8 cellular contexts compared by ENCODE assay signal in the genomic region with DNA sequence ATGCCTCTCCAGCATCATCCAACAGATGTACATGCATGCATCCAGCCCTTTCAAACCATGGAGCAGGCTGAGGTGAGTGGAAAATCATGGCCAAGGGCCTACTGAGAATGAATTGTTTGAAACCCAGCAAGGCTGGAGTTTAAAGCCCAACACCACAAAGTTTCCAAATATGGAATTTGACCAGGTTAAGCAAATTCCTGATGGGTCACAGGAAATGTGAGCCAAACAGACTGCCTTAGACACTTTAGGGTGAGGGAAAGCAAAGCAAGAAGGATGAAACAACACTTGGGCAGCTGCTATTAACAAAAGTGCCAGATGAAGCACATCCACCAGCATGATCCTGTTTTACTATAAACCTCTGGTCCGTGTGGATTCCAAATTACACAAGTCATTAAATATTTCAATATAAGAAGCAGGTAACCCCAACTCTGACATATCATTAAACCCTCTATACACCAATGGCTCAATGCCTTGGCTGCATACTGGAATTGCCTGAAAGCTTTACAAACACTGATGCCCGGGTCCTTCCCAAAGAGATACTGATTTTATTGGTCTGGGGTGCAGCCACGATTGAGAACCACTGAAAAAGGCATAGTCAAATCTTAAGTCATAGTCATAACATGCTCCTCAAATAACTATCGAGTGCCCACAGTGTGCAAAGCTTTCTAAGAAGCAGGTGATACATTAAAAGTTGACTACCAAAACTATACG. TPM values are rescaled to one million over a fixed set of nuclear protein-coding genes. Genes with fewer than 3 reads are reported as not detected.
DNase-seq lines count a peak whose midpoint lies in the region; ATAC-seq and TF ChIP-seq lines count a peak whose summit lies in the region.

No MANE protein-coding gene starts in this region.

- H3K27ac ChIP-seq in PC-9: no peak overlapping the region
- no peak overlapping the region for H3K27ac ChIP-seq in PC-3 (ENCODE audit: low read length)

- peaks cover 1% of the 10 kb centered on the region for H3K9me3 Mint-ChIP-seq in memory B cell

- BruUV-seq in PC-9 (replicated peaks; lab: Mats Ljungman, UMichigan) (no TSS peak), PC-3 (replicated peaks; lab: Mats Ljungman, UMichigan) (no TSS peak)

- intact Hi-C loops in PC-9 (cut with micrococcal nuclease; ENCODE audit: unreplicated experiment): no loop called here
- intact Hi-C loops in PC-3 (cut with micrococcal nuclease): no loop called here

- H3F3A ChIP-seq in PC-9 (ENCODE audit: insufficient read depth, low read depth) (no peaks in the 10 kb centered on the region), PC-3 (ENCODE audit: low read length, unreplicated experiment) (no peaks in the 10 kb centered on the region)

- DNase-seq in HT1080 (ENCODE audit: low read depth) (peak; percentile 21), memory B cell (ENCODE audit: low spot score in 2 of 2) (no peak), PC-9 (no peak), NCI-H1436 treated with DMSO at 0.1 percent for 48 hours (lab: John Stamatoyannopoulos, UW) (no peak), PC-3 (no peak)

- CTCF ChIA-PET in PC-9 (lab: Charles Lee) (no interaction called here), PC-3 (lab: Charles Lee) (no interaction called here)

- H4K20me1 ChIP-seq in PC-9 (ENCODE audit: insufficient read depth) (no peaks in the 10 kb centered on the region), PC-3 (ENCODE audit: low read length) (no peaks in the 10 kb centered on the region)

- H3K4me2 ChIP-seq in PC-9 (no peak overlapping the region), PC-3 (ENCODE audit: low read length) (no peak overlapping the region)

- H3K9me3 ChIP-seq in PC-9 (ENCODE audit: insufficient read depth, low read depth) (no peaks in the 10 kb centered on the region), PC-3 (ENCODE audit: low read length) (no peaks in the 10 kb centered on the region)

- H3K79me2 ChIP-seq in PC-9 (ENCODE audit: low read depth) (peaks cover 75% of the 10 kb centered on the region), PC-3 (ENCODE audit: low read length) (peaks cover 92% of the 10 kb centered on the region)

- no peak for TF ChIP-seq CTCF in PC-9 (conservative IDR thresholded peaks at IDR 0.05)
- no peak for TF ChIP-seq CTCF in PC-3 (conservative IDR thresholded peaks at IDR 0.05; ENCODE audit: low read depth, low read length)

- H2AFZ ChIP-seq in PC-9 (no peak overlapping the region), PC-3 (ENCODE audit: low read length) (no peak overlapping the region)

- H3K4me1 ChIP-seq in PC-9 (replicated peaks; ENCODE audit: insufficient read depth) (peaks cover 4% of the 10 kb centered on the region; the same call in 1 of the 2 replicates), PC-3 (ENCODE audit: insufficient read depth, low read length) (peaks cover 36% of the 10 kb centered on the region)

- H3K4me1 Mint-ChIP-seq in memory B cell: peaks cover 52% of the 10 kb centered on the region

- H3K27me3 Mint-ChIP-seq in memory B cell: no peaks in the 10 kb centered on the region

- H3K27me3 ChIP-seq in PC-9 (ENCODE audit: insufficient read depth, low read depth): no peaks in the 10 kb centered on the region
- no peaks in the 10 kb centered on the region for H3K27me3 ChIP-seq in PC-3 (ENCODE audit: low read length)

- ATAC-seq in GM18502 (IDR thresholded peaks at IDR 0.05; ENCODE audit: poor library complexity, unreplicated experiment) (peak; percentile 78), GM21619 (IDR thresholded peaks at IDR 0.05; ENCODE audit: unreplicated experiment) (peak; percentile 65), memory B cell (ENCODE audit: low read depth) (no peak), GM21576 (IDR thresholded peaks at IDR 0.05; ENCODE audit: unreplicated experiment) (no peak), PC-3 (no peak)

- POLR2A ChIA-PET in PC-9 (lab: Charles Lee; ENCODE audit: unreplicated experiment) (no interaction called here), PC-3 (lab: Charles Lee; ENCODE audit: unreplicated experiment) (no interaction called here)

- peaks cover 6% of the 10 kb centered on the region for H3K36me3 Mint-ChIP-seq in memory B cell

- H3K4me3 Mint-ChIP-seq in memory B cell: no peak overlapping the region

- no peak overlapping the region for H3K9ac ChIP-seq in PC-3 (ENCODE audit: low read length)

- H3K4me3 ChIP-seq in PC-9 (no peak overlapping the region), PC-3 (ENCODE audit: low read length) (no peak overlapping the region)

- no peaks in the 10 kb centered on the region for H3K36me3 ChIP-seq in PC-9 (ENCODE audit: low read depth)
- no peaks in the 10 kb centered on the region for H3K36me3 ChIP-seq in PC-3 (ENCODE audit: low read depth, low read length)

- peak overlapping the region; percentile 14 for H3K27ac Mint-ChIP-seq in memory B cell

- H3K9me2 ChIP-seq in PC-9 (ENCODE audit: insufficient read depth) (no peaks in the 10 kb centered on the region), PC-3 (replicated peaks; ENCODE audit: low read length) (no peaks in the 10 kb centered on the region)

RNA-seq across cellular contexts. Expression of a gene that starts 9.1 kb away (rescaled TPM):
- 16.5 and 28.9 TPM in 2 replicates for total RNA-seq in HT1080 (2014; rRNA removed; shearing (Covaris generic))
- 14.4 and 21.1 TPM in 2 replicates for polyA plus RNA-seq in HT1080 (2015; cell fraction: cytosol; rRNA removed)
- polyA plus RNA-seq in HT1080 (2015; cell fraction: nucleus; rRNA removed): 29.1 and 41.6 TPM in 2 replicates
- total RNA-seq in PC-9 (2021) (12.5 and 20.0 TPM in 2 replicates), PC-3 (2014; rRNA removed) (4.0 and 5.6 TPM in 2 replicates)

Comparison
In these comparisons a context has a peak if more than half of its experiments do, and no peak if none do; other contexts are left out.
1. ATAC-seq: peak in GM18502 (single experiment) and GM21619 (single experiment); none in memory B cell (single experiment), GM21576 (single experiment) and PC-3 (single experiment).